Comparison of ENCODE assay signal across 8 cellular contexts in genomic region chr1:11680270-11681070, GRCh38. TPM values are rescaled to one million over a fixed set of nuclear protein-coding genes. Genes with fewer than 3 reads are reported as not detected.
A peak's percentile ranks its signal among the peaks of the same experiment; 100 is the strongest.
DNase-seq lines count a peak whose midpoint lies in the region; ATAC-seq and TF ChIP-seq lines count a peak whose summit lies in the region.

No MANE protein-coding gene starts in this region.

- intact Hi-C loops in CD4-positive, alpha-beta memory T cell (cut with micrococcal nuclease), result loop anchor here (1.0 to 5.0 kb wide), 5 partner anchors 16 to 127 kb away; partner anchors contain the start of genes CLCN6, FBXO2, FBXO44 and FBXO6
- intact Hi-C loops in spleen (cut with DNase I; ENCODE audit: low total_unique reads), result no loop called here

- peak overlapping the region; percentile 73 to 98 (median 84) for H3K4me3 Mint-ChIP-seq in CD4-positive, alpha-beta memory T cell
- peak overlapping the region; percentile 87 for H3K4me3 Mint-ChIP-seq in activated naive CD8-positive, alpha-beta T cell treated with anti-CD3 and anti-CD28 coated beads, Interleukin-2, amount 10 ng/mL, durations not matched to agents 7 days and 5 days

- peaks cover 11% of the 10 kb centered on the region for H3K36me3 ChIP-seq in CD4-positive, alpha-beta memory T cell (ENCODE audit: insufficient read depth, low read length)
- H3K36me3 ChIP-seq in iPS-18a (ENCODE audit: control insufficient read depth, low read depth, low read length), result peaks cover 29% of the 10 kb centered on the region
- peaks cover 0 to 23% (median 16%) of the 10 kb centered on the region in 6 donors for H3K36me3 ChIP-seq in spleen

- H3K9me3 Mint-ChIP-seq in CD4-positive, alpha-beta memory T cell, result peaks cover 0 to 1% (median 0%) of the 10 kb centered on the region in 8 donors
- no peaks in the 10 kb centered on the region for H3K9me3 Mint-ChIP-seq in activated naive CD8-positive, alpha-beta T cell treated with anti-CD3 and anti-CD28 coated beads, Interleukin-2, amount 10 ng/mL, durations not matched to agents 7 days and 5 days

- TF ChIP-seq POLR2A in spleen (IDR thresholded peaks at IDR 0.05), result no peak

- peaks cover 0 to 7% of the 10 kb centered on the region in 2 donors for H3K36me3 Mint-ChIP-seq in CD4-positive, alpha-beta memory T cell
- peaks cover 10% of the 10 kb centered on the region for H3K36me3 Mint-ChIP-seq in activated naive CD8-positive, alpha-beta T cell treated with anti-CD3 and anti-CD28 coated beads, Interleukin-2, amount 10 ng/mL, durations not matched to agents 7 days and 5 days

- H3K4me1 ChIP-seq in CD4-positive, alpha-beta memory T cell (ENCODE audit: insufficient read depth, low read length), result peaks cover 21% of the 10 kb centered on the region
- H3K4me1 ChIP-seq in iPS-18a (ENCODE audit: control insufficient read depth, low read depth, low read length), result peaks cover 32% of the 10 kb centered on the region
- H3K4me1 ChIP-seq in spleen, result peaks cover 4 to 44% (median 27%) of the 10 kb centered on the region in 6 donors

- CTCF ChIA-PET in CD4-positive, alpha-beta memory T cell (lab: Charles Lee; ENCODE audit: partially characterized antibody), result interaction anchor here (0.7 to 3.0 kb wide), 5 partner anchors 15 to 38 kb away, joined by 3 to 28 read pairs (median 6); partner anchors contain the start of gene FBXO6

- peaks cover 10 to 25% (median 18%) of the 10 kb centered on the region in 4 donors for H3K4me1 Mint-ChIP-seq in CD4-positive, alpha-beta memory T cell
- peaks cover 15% of the 10 kb centered on the region for H3K4me1 Mint-ChIP-seq in activated naive CD8-positive, alpha-beta T cell treated with anti-CD3 and anti-CD28 coated beads, Interleukin-2, amount 10 ng/mL, durations not matched to agents 7 days and 5 days

- H3K4me3 ChIP-seq in CD4-positive, alpha-beta memory T cell (ENCODE audit: low read length in 2 of 2), result peak overlapping the region; percentile 29 to 87
- H3K4me3 ChIP-seq in iPS-18a (ENCODE audit: low read length), result peak overlapping the region; percentile 82
- H3K4me3 ChIP-seq in spleen, result peak overlapping the region; percentile 71 to 98 (median 82)

- POLR2A ChIA-PET in CD4-positive, alpha-beta memory T cell (lab: Charles Lee; ENCODE audit: partially characterized antibody), result interaction anchor here (0.9 to 3.7 kb wide), 5 partner anchors 10 to 228 kb away, joined by 3 to 40 read pairs (median 11); partner anchors contain the start of genes FBXO2, FBXO44 and FBXO6
- POLR2A ChIA-PET in activated naive CD8-positive, alpha-beta T cell treated with anti-CD3 and anti-CD28 coated beads, Interleukin-2, amount 10 ng/mL, durations not matched to agents 7 days and 5 days (lab: Charles Lee), result interaction anchor here (0.6 to 3.0 kb wide), 9 partner anchors 8 to 338 kb away, joined by 3 to 24 read pairs (median 10); partner anchors contain the start of gene FBXO6

- peak overlapping the region; percentile 76 for H3K27ac ChIP-seq in CD4-positive, alpha-beta memory T cell (ENCODE audit: low read depth, low read length)
- H3K27ac ChIP-seq in iPS-18a (ENCODE audit: low read length) (peak overlapping the region; percentile 35), spleen (peak overlapping the region; percentile 83 to 92 (median 88))

- WGBS in spleen, 5 donors, result 8 to 20% (median 13%) methylated on average over 47 to 65 of the region's 65 CpGs

- H3K9ac ChIP-seq in iPS-18a (ENCODE audit: low read length), result peak overlapping the region; percentile 78

- no peaks in the 10 kb centered on the region for H3K9me3 ChIP-seq in CD4-positive, alpha-beta memory T cell (ENCODE audit: control insufficient read depth in 1 of 2, low read length in 2 of 2)
- H3K9me3 ChIP-seq in iPS-18a (ENCODE audit: control insufficient read depth, low read depth, low read length), result no peaks in the 10 kb centered on the region
- no peaks in the 10 kb centered on the region for H3K9me3 ChIP-seq in spleen

- no peak for TF ChIP-seq CTCF in spleen (IDR thresholded peaks at IDR 0.05 in 8 of 11, conservative IDR thresholded peaks at IDR 0.05 in 3 of 11)

- peaks cover 2 to 5% of the 10 kb centered on the region in 2 donors for H3K27me3 Mint-ChIP-seq in CD4-positive, alpha-beta memory T cell
- H3K27me3 Mint-ChIP-seq in activated naive CD8-positive, alpha-beta T cell treated with anti-CD3 and anti-CD28 coated beads, Interleukin-2, amount 10 ng/mL, durations not matched to agents 7 days and 5 days, result peaks cover 13% of the 10 kb centered on the region

- H3K27ac Mint-ChIP-seq in CD4-positive, alpha-beta memory T cell, result peak overlapping the region in 6 of 7 donors; percentile 50 to 80 (median 72)
- peak overlapping the region; percentile 79 for H3K27ac Mint-ChIP-seq in activated naive CD8-positive, alpha-beta T cell treated with anti-CD3 and anti-CD28 coated beads, Interleukin-2, amount 10 ng/mL, durations not matched to agents 7 days and 5 days

- DNase-seq in CD4-positive, alpha-beta memory T cell, result no peak
- DNase-seq in activated naive CD8-positive, alpha-beta T cell treated with anti-CD3 and anti-CD28 coated beads, Interleukin-2, amount 10 ng/mL, durations not matched to agents 7 days and 5 days, result no peak
- no peak for DNase-seq in spleen
- no peak for DNase-seq in pons (ENCODE audit: low spot score)
- no peak for DNase-seq in NOMO-1 (lab: John Stamatoyannopoulos, UW; ENCODE audit: unreplicated experiment in 2 of 2)

- H3K27me3 ChIP-seq in CD4-positive, alpha-beta memory T cell (ENCODE audit: insufficient read depth, low read length), result no peaks in the 10 kb centered on the region
- H3K27me3 ChIP-seq in iPS-18a (ENCODE audit: control insufficient read depth, insufficient read depth, low read length) (no peaks in the 10 kb centered on the region), spleen (replicated peaks in 1 of 7) (peaks cover 0 to 23% (median 0%) of the 10 kb centered on the region in 7 donors)

- peak; percentile 36 for ATAC-seq in GM19455 (IDR thresholded peaks at IDR 0.05; ENCODE audit: unreplicated experiment)
- ATAC-seq in HG03565 (IDR thresholded peaks at IDR 0.05; ENCODE audit: unreplicated experiment), result peak; percentile 22
- peak; percentile 5 for ATAC-seq in activated naive CD8-positive, alpha-beta T cell treated with anti-CD3 and anti-CD28 coated beads, Interleukin-2, amount 10 ng/mL, durations not matched to agents 7 days and 5 days (ENCODE audit: low read depth)

RNA-seq across cellular contexts. Expression of gene MAD2L2, which starts 0.5 kb away (rescaled TPM):
- 10 to 100 TPM; 20.7 to 22.7 TPM for total RNA-seq in CD4-positive, alpha-beta memory T cell
- polyA plus RNA-seq in CD4-positive, alpha-beta memory T cell, result 10 to 100 TPM; 51.5 to 55.1 TPM
- total RNA-seq in activated naive CD8-positive, alpha-beta T cell treated with anti-CD3 and anti-CD28 coated beads, Interleukin-2, amount 10 ng/mL, durations not matched to agents 7 days and 5 days, result 100 to 1,000 TPM in 1 of 2 experiments, 10 to 100 TPM in 1; 95.4 to 103 TPM
- 10 to 100 TPM; 22.7 to 41.0 (median 29.8) TPM for total RNA-seq in spleen
- polyA plus RNA-seq in spleen, result 10 to 100 TPM; 30.8 to 42.1 (median 37.2) TPM

RNA-seq across cellular contexts. Expression of gene DRAXIN, which starts 11.0 kb away (rescaled TPM):
- total RNA-seq in CD4-positive, alpha-beta memory T cell, result under 1 TPM; 0.17 to 0.23 TPM
- under 1 TPM in 1 of 2 donors, not detected in 1; 0.07 TPM for polyA plus RNA-seq in CD4-positive, alpha-beta memory T cell
- 1 to 10 TPM; 3.5 to 4.1 TPM for total RNA-seq in activated naive CD8-positive, alpha-beta T cell treated with anti-CD3 and anti-CD28 coated beads, Interleukin-2, amount 10 ng/mL, durations not matched to agents 7 days and 5 days
- total RNA-seq in spleen, result under 1 TPM in 4 of 7 donors, not detected in 3; 0.09 to 0.37 (median 0.17) TPM
- under 1 TPM; 0.04 to 0.10 (median 0.06) TPM for polyA plus RNA-seq in spleen

RNA-seq across cellular contexts. Expression of gene FBXO6, which starts 16.5 kb away (rescaled TPM):
- total RNA-seq in CD4-positive, alpha-beta memory T cell, result 1 to 10 TPM; 3.2 to 4.3 TPM
- 10 to 100 TPM in 1 of 2 donors, 1 to 10 TPM in 1; 9.0 to 12.1 TPM for polyA plus RNA-seq in CD4-positive, alpha-beta memory T cell
- 10 to 100 TPM; 27.5 to 28.0 TPM for total RNA-seq in activated naive CD8-positive, alpha-beta T cell treated with anti-CD3 and anti-CD28 coated beads, Interleukin-2, amount 10 ng/mL, durations not matched to agents 7 days and 5 days
- total RNA-seq in spleen, result 10 to 100 TPM in 6 of 7 donors, 1 to 10 TPM in 1; 8.1 to 21.2 (median 14.5) TPM
- 10 to 100 TPM; 13.1 to 19.5 (median 16.5) TPM for polyA plus RNA-seq in spleen

RNA-seq across cellular contexts. Expression of gene FBXO44, which starts 25.8 kb away (rescaled TPM):
- 10 to 100 TPM; 56.7 to 56.9 TPM for total RNA-seq in CD4-positive, alpha-beta memory T cell
- polyA plus RNA-seq in CD4-positive, alpha-beta memory T cell, result 10 to 100 TPM in 1 of 2 donors, 1 to 10 TPM in 1; 10.0 to 11.0 TPM
- 10 to 100 TPM; 54.9 to 59.2 TPM for total RNA-seq in activated naive CD8-positive, alpha-beta T cell treated with anti-CD3 and anti-CD28 coated beads, Interleukin-2, amount 10 ng/mL, durations not matched to agents 7 days and 5 days
- total RNA-seq in spleen, result 10 to 100 TPM; 15.3 to 30.5 (median 21.6) TPM
- 10 to 100 TPM; 27.9 to 39.4 (median 37.1) TPM for polyA plus RNA-seq in spleen

RNA-seq across cellular contexts. Expression of gene FBXO2, which starts 26.2 kb away (rescaled TPM):
- total RNA-seq in CD4-positive, alpha-beta memory T cell, result 1 to 10 TPM; 4.4 to 5.1 TPM
- 1 to 10 TPM; 4.1 to 7.5 TPM for polyA plus RNA-seq in CD4-positive, alpha-beta memory T cell
- 1 to 10 TPM; 4.8 to 6.2 TPM for total RNA-seq in activated naive CD8-positive, alpha-beta T cell treated with anti-CD3 and anti-CD28 coated beads, Interleukin-2, amount 10 ng/mL, durations not matched to agents 7 days and 5 days
- total RNA-seq in spleen, result 1 to 10 TPM; 2.1 to 6.7 (median 4.5) TPM
- polyA plus RNA-seq in spleen, result 1 to 10 TPM; 3.8 to 5.8 (median 5.8) TPM

Comparison
In these comparisons a context has a peak if more than half of its experiments do, and no peak if none do; other contexts are left out.
1. H3K27ac ChIP-seq: peak in every context shown above with its lines; median percentile 88 in spleen; 76 in CD4-positive, alpha-beta memory T cell; 35 in iPS-18a.